10 cellular contexts compared by ENCODE assay signal in the genomic region with DNA sequence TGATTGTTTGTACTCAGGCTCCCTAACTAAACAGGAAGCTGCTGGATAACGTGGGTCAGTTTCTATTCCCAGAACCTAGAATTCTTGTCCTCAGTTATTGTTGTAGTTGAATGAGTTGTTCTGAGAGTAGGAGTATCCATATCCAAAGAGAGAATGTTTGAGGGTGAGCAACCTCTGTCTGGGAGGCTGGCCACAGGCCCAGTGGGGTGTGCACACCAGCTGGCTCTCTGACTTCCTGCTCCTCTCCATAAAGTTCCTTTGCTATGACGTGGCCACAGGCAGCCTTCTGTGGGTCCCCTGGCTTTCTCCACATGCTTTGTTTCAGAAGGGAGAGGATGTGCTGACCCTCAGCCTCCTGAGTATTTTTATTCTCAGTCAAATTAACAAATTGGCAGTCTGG. TPM values are rescaled to one million over a fixed set of nuclear protein-coding genes. Genes with fewer than 3 reads are reported as not detected.
DNase-seq lines count a peak whose midpoint lies in the region; ATAC-seq and TF ChIP-seq lines count a peak whose summit lies in the region.
"Had no signal": no experiment of that assay in that cellular context is flagged by ENCODE, and none has a peak within 500 bp of the region (broad histone marks: within the 10 kb centered on the region; RNA-seq: fewer than 3 reads in every experiment).

No MANE protein-coding gene starts in this region.

- ATAC-seq in left lobe of liver (peak; percentile 25), HG03442 (IDR thresholded peaks at IDR 0.05; ENCODE audit: unreplicated experiment) (no peak), HG02763 (IDR thresholded peaks at IDR 0.05; ENCODE audit: unreplicated experiment) (no peak)

- no peaks in the 10 kb centered on the region for H3K9me3 Mint-ChIP-seq in activated T-helper 1 cell treated with anti-CD3 and anti-CD28 coated beads, Interleukin-12 subunit alpha, Interleukin-12 subunit beta, Interleukin-2, Interleukin-4 antibody, amounts not matched to agents 30 ng/mL and 10 ng/mL and 1 ng/mL, durations not matched to agents 14 hours and 24 hours and 36 hours

- H3K4me3 Mint-ChIP-seq in activated T-helper 1 cell treated with anti-CD3 and anti-CD28 coated beads, Interleukin-12 subunit alpha, Interleukin-12 subunit beta, Interleukin-2, Interleukin-4 antibody, amounts not matched to agents 30 ng/mL and 10 ng/mL and 1 ng/mL, durations not matched to agents 14 hours and 24 hours and 36 hours = no peak overlapping the region

- H3K36me3 Mint-ChIP-seq in activated T-helper 1 cell treated with anti-CD3 and anti-CD28 coated beads, Interleukin-12 subunit alpha, Interleukin-12 subunit beta, Interleukin-2, Interleukin-4 antibody, amounts not matched to agents 30 ng/mL and 10 ng/mL and 1 ng/mL, durations not matched to agents 14 hours and 24 hours and 36 hours (ENCODE audit: low read depth) = no peaks in the 10 kb centered on the region
- H3K36me3 Mint-ChIP-seq: naive B cell had no signal

- no peak for TF ChIP-seq CTCF in cardiac fibroblast (IDR thresholded peaks at IDR 0.05; ENCODE audit: low read depth, low read length)

- H3K27me3 Mint-ChIP-seq in activated T-helper 1 cell treated with anti-CD3 and anti-CD28 coated beads, Interleukin-12 subunit alpha, Interleukin-12 subunit beta, Interleukin-2, Interleukin-4 antibody, amounts not matched to agents 30 ng/mL and 10 ng/mL and 1 ng/mL, durations not matched to agents 14 hours and 24 hours and 36 hours (ENCODE audit: insufficient read depth) = no peaks in the 10 kb centered on the region

- DNase-seq in AG08395 (ENCODE audit: low spot score) (peak; percentile 98), HT1080 (ENCODE audit: low read depth) (peak; percentile 99), cardiac fibroblast (ENCODE audit: low read depth in 2 of 2) (peak; percentile 93 to 97), left lobe of liver (ENCODE audit: low spot score) (no peak)
- no peak for DNase-seq in activated CD8-positive, alpha-beta memory T cell treated with anti-CD3 and anti-CD28 coated beads, Interleukin-2, amount 50 U/mL, for 48 hours
- no peak for DNase-seq in activated T-helper 1 cell treated with anti-CD3 and anti-CD28 coated beads, Interleukin-12 subunit alpha, Interleukin-12 subunit beta, Interleukin-2, Interleukin-4 antibody, amounts not matched to agents 30 ng/mL and 10 ng/mL and 1 ng/mL, durations not matched to agents 14 hours and 24 hours and 36 hours (ENCODE audit: low spot score)
- DNase-seq: naive B cell, T-helper 2 cell had no signal

- intact Hi-C loops in activated T-helper 1 cell treated with anti-CD3 and anti-CD28 coated beads, Interleukin-12 subunit alpha, Interleukin-12 subunit beta, Interleukin-2, Interleukin-4 antibody, amounts not matched to agents 30 ng/mL and 10 ng/mL and 1 ng/mL, durations not matched to agents 14 hours and 24 hours and 36 hours (cut with micrococcal nuclease) = no loop called here

- no peaks in the 10 kb centered on the region for H3K4me1 Mint-ChIP-seq in activated T-helper 1 cell treated with anti-CD3 and anti-CD28 coated beads, Interleukin-12 subunit alpha, Interleukin-12 subunit beta, Interleukin-2, Interleukin-4 antibody, amounts not matched to agents 30 ng/mL and 10 ng/mL and 1 ng/mL, durations not matched to agents 14 hours and 24 hours and 36 hours (ENCODE audit: low read depth)
- H3K4me1 Mint-ChIP-seq: naive B cell had no signal

- H3K4me3 ChIP-seq in cardiac fibroblast (replicated peaks in 1 of 2; ENCODE audit: low read depth in 2 of 2, low read length in 2 of 2) = no peak overlapping the region

- no peak overlapping the region for H3K27ac Mint-ChIP-seq in activated T-helper 1 cell treated with anti-CD3 and anti-CD28 coated beads, Interleukin-12 subunit alpha, Interleukin-12 subunit beta, Interleukin-2, Interleukin-4 antibody, amounts not matched to agents 30 ng/mL and 10 ng/mL and 1 ng/mL, durations not matched to agents 14 hours and 24 hours and 36 hours
- H3K27ac Mint-ChIP-seq: naive B cell had no signal

RNA-seq across cellular contexts. Expression of a gene that starts 47.7 kb away (rescaled TPM):
- 1.5 and 2.0 TPM in 2 replicates for total RNA-seq in HT1080 (2014; rRNA removed; shearing (Covaris generic))
- 1.0 and 1.1 TPM in 2 replicates for polyA plus RNA-seq in HT1080 (2015; cell fraction: cytosol; rRNA removed)
- polyA plus RNA-seq in HT1080 (2015; cell fraction: nucleus; rRNA removed) = 1.2 TPM in 2 replicates
- 0.15 TPM for total RNA-seq in left lobe of liver
- total RNA-seq in activated T-helper 1 cell treated with anti-CD3 and anti-CD28 coated beads, Interleukin-12 subunit alpha, Interleukin-12 subunit beta, Interleukin-2, Interleukin-4 antibody, amounts not matched to agents 30 ng/mL and 10 ng/mL and 1 ng/mL, durations not matched to agents 14 hours and 24 hours and 36 hours = 4.9 and 5.1 TPM in 2 replicates

Comparison
In these comparisons a context has a peak if more than half of its experiments do, and no peak if none do; other contexts are left out.
1. DNase-seq: peak in AG08395 (single experiment), HT1080 (single experiment) and cardiac fibroblast (2 of 2); none in left lobe of liver (single experiment), activated CD8-positive, alpha-beta memory T cell treated with anti-CD3 and anti-CD28 coated beads, Interleukin-2, amount 50 U/mL, for 48 hours (single experiment) and activated T-helper 1 cell treated with anti-CD3 and anti-CD28 coated beads, Interleukin-12 subunit alpha, Interleukin-12 subunit beta, Interleukin-2, Interleukin-4 antibody, amounts not matched to agents 30 ng/mL and 10 ng/mL and 1 ng/mL, durations not matched to agents 14 hours and 24 hours and 36 hours (single experiment).